In genomic region chr9:77386187-77386586, GRCh38 we compare ENCODE assay signal across 29 cellular contexts.
A peak's percentile ranks its signal among the peaks of the same experiment; 100 is the strongest.
DNase-seq lines count a peak whose midpoint lies in the region; FAIRE-seq and TF ChIP-seq lines count a peak whose summit lies in the region.
"Had no signal": no experiment of that assay in that cellular context is flagged by ENCODE, and none has a peak within 500 bp of the region (broad histone marks: within the 10 kb centered on the region; RNA-seq: fewer than 3 reads in every experiment).

No MANE protein-coding gene starts in this region.

- H3K4me1 Mint-ChIP-seq in Caco-2 (ENCODE audit: low read depth, unreplicated experiment) = no peaks in the 10 kb centered on the region
- H3K4me1 Mint-ChIP-seq: activated naive CD4-positive, alpha-beta T cell treated with anti-CD3 and anti-CD28 coated beads, Interleukin-2, amount 10 ng/mL, durations not matched to agents 7 days and 5 days; WTC11 had no signal

- H3K36me3 ChIP-seq in Caco-2 (ENCODE audit: control insufficient read depth, insufficient read depth, low read length) (no peaks in the 10 kb centered on the region), SJCRH30 (peaks cover 5% of the 10 kb centered on the region; the same call in 1 of the 2 replicates)
- H3K36me3 ChIP-seq: ovary had no signal

- intact Hi-C loops in Caco-2 (cut with micrococcal nuclease; ENCODE audit: unreplicated experiment) = no loop called here

- no peak overlapping the region for H3K4me3 Mint-ChIP-seq in Caco-2 (ENCODE audit: unreplicated experiment)
- H3K4me3 Mint-ChIP-seq: activated naive CD4-positive, alpha-beta T cell treated with anti-CD3 and anti-CD28 coated beads, Interleukin-2, amount 10 ng/mL, durations not matched to agents 7 days and 5 days; activated T-helper 1 cell treated with anti-CD3 and anti-CD28 coated beads, Interleukin-12 subunit alpha, Interleukin-12 subunit beta, Interleukin-2, Interleukin-4 antibody, amounts not matched to agents 30 ng/mL and 10 ng/mL and 1 ng/mL, durations not matched to agents 14 hours and 24 hours and 36 hours; type B pancreatic cell; WTC11 had no signal

- BruUV-seq in Caco-2 (replicated peaks; lab: Mats Ljungman, UMichigan) = no TSS peak

- H3K9me3 ChIP-seq in Caco-2 = no peaks in the 10 kb centered on the region
- no peaks in the 10 kb centered on the region for H3K9me3 ChIP-seq in SJCRH30 (replicated peaks)
- H3K9me3 ChIP-seq: gastroesophageal sphincter, ovary had no signal

- CTCF ChIA-PET in Caco-2 (lab: Charles Lee) = no interaction called here

- no peaks in the 10 kb centered on the region for H3K27me3 ChIP-seq in Caco-2 (replicated peaks; ENCODE audit: control insufficient read depth, insufficient read depth, low read length)
- H3K27me3 ChIP-seq in SJCRH30 = no peaks in the 10 kb centered on the region
- H3K27me3 ChIP-seq: gastroesophageal sphincter, hepatocyte, ovary had no signal

- H3K9me3 Mint-ChIP-seq in Caco-2 (ENCODE audit: unreplicated experiment) = no peaks in the 10 kb centered on the region
- H3K9me3 Mint-ChIP-seq: activated naive CD4-positive, alpha-beta T cell treated with anti-CD3 and anti-CD28 coated beads, Interleukin-2, amount 10 ng/mL, durations not matched to agents 7 days and 5 days; activated T-helper 1 cell treated with anti-CD3 and anti-CD28 coated beads, Interleukin-12 subunit alpha, Interleukin-12 subunit beta, Interleukin-2, Interleukin-4 antibody, amounts not matched to agents 30 ng/mL and 10 ng/mL and 1 ng/mL, durations not matched to agents 14 hours and 24 hours and 36 hours; type B pancreatic cell; WTC11 had no signal

- peak; percentile 8 for FAIRE-seq in GM19239 (lab: Jason Lieb, UNC)
- FAIRE-seq: GM12892 had no signal

- POLR2A ChIA-PET in Caco-2 (lab: Charles Lee) = no interaction called here

- in situ Hi-C loops in astrocyte of the spinal cord (cut with HindIII; ENCODE audit: low sequenced_read_pairs) = no loop called here

- H3K4me3 ChIP-seq in astrocyte of the spinal cord (ENCODE audit: low read depth, low read length) (no peak overlapping the region), fibroblast of the aortic adventitia (ENCODE audit: low read depth, low read length) (no peak overlapping the region), Caco-2 (ENCODE audit: low read depth, low read length) (no peak overlapping the region), SJCRH30 (no peak overlapping the region)
- H3K4me3 ChIP-seq: gastroesophageal sphincter, hepatocyte, ovary had no signal

- no peaks in the 10 kb centered on the region for H3K36me3 Mint-ChIP-seq in Caco-2 (ENCODE audit: insufficient read depth, unreplicated experiment)
- H3K36me3 Mint-ChIP-seq: type B pancreatic cell, WTC11 had no signal

- H3K27ac Mint-ChIP-seq in Caco-2 (ENCODE audit: unreplicated experiment) = no peak overlapping the region
- H3K27ac Mint-ChIP-seq: activated naive CD4-positive, alpha-beta T cell treated with anti-CD3 and anti-CD28 coated beads, Interleukin-2, amount 10 ng/mL, durations not matched to agents 7 days and 5 days; activated T-helper 1 cell treated with anti-CD3 and anti-CD28 coated beads, Interleukin-12 subunit alpha, Interleukin-12 subunit beta, Interleukin-2, Interleukin-4 antibody, amounts not matched to agents 30 ng/mL and 10 ng/mL and 1 ng/mL, durations not matched to agents 14 hours and 24 hours and 36 hours; type B pancreatic cell; WTC11 had no signal

- no peaks in the 10 kb centered on the region for H3K27me3 Mint-ChIP-seq in Caco-2 (ENCODE audit: insufficient read depth, unreplicated experiment)
- H3K27me3 Mint-ChIP-seq: activated naive CD4-positive, alpha-beta T cell treated with anti-CD3 and anti-CD28 coated beads, Interleukin-2, amount 10 ng/mL, durations not matched to agents 7 days and 5 days; type B pancreatic cell had no signal

- peak; percentile 18 for DNase-seq in AG08395 (ENCODE audit: low spot score)
- DNase-seq in GM19239 (ENCODE audit: insufficient read length, low spot score) = no peak
- peak; percentile 22 for DNase-seq in astrocyte of the spinal cord (ENCODE audit: low read depth, low spot score)
- DNase-seq in fibroblast of the aortic adventitia (ENCODE audit: low read depth) = peak; percentile 10
- no peak for DNase-seq in NCI-H1417 treated with DMSO at 0.1 percent for 48 hours (lab: John Stamatoyannopoulos, UW)
- DNase-seq in midbrain (lab: John Stamatoyannopoulos, UW) = no peak
- no peak for DNase-seq in Caco-2
- DNase-seq in SJCRH30 = no peak
- DNase-seq: activated CD4-positive, alpha-beta T cell treated with anti-CD3 and anti-CD28 coated beads, Interleukin-2, amount 50 U/mL, for 4 hours; activated CD8-positive, alpha-beta memory T cell treated with anti-CD3 and anti-CD28 coated beads, Interleukin-2, amount 50 U/mL, for 4 hours; activated naive CD4-positive, alpha-beta T cell treated with anti-CD3 and anti-CD28 coated beads, Interleukin-2, amount 10 ng/mL, durations not matched to agents 7 days and 5 days; C1 segment of cervical spinal cord; caudate nucleus; DMS79 treated with DMSO at 0.1 percent for 48 hours; H7; left cardiac atrium; NCI-H1048; NCI-H1930; NCI-H69; ovary; retina; small intestine; stimulated activated CD4-positive, alpha-beta T cell treated with anti-CD3 and anti-CD28 coated beads, Interleukin-1b, Interleukin-23, amount 100 ng/mL, for 48 hours had no signal

- TF ChIP-seq CTCF in astrocyte of the spinal cord (IDR thresholded peaks at IDR 0.05; ENCODE audit: low read depth, low read length) (no peak), fibroblast of the aortic adventitia (IDR thresholded peaks at IDR 0.05; ENCODE audit: insufficient read depth, low read length) (no peak), Caco-2 (IDR thresholded peaks at IDR 0.05; ENCODE audit: insufficient read depth in 1 of 2, low read depth in 1 of 2, low read length in 1 of 2, severe bottlenecking in 1 of 2, unreplicated experiment in 1 of 2) (no peak)

- H3K4me1 ChIP-seq in Caco-2 (no peaks in the 10 kb centered on the region), SJCRH30 (no peaks in the 10 kb centered on the region)
- H3K4me1 ChIP-seq: gastroesophageal sphincter had no signal

- H3K27ac ChIP-seq in SJCRH30 = no peak overlapping the region
- H3K27ac ChIP-seq: gastroesophageal sphincter, hepatocyte, ovary had no signal

Comparison
In these comparisons a context has a peak if more than half of its experiments do, and no peak if none do; other contexts are left out.
1. DNase-seq: peak in AG08395 (single experiment), astrocyte of the spinal cord (single experiment) and fibroblast of the aortic adventitia (single experiment); none in GM19239 (single experiment), NCI-H1417 treated with DMSO at 0.1 percent for 48 hours (single experiment), midbrain (single experiment), Caco-2 (0 of 2) and SJCRH30 (0 of 2).